8 cellular contexts compared by ENCODE assay signal in genomic region chr2:218898109-218898878, GRCh38. TPM values are rescaled to one million over a fixed set of nuclear protein-coding genes. Genes with fewer than 3 reads are reported as not detected.
DNase-seq lines count a peak whose midpoint lies in the region; ATAC-seq and TF ChIP-seq lines count a peak whose summit lies in the region.

No MANE protein-coding gene starts in this region.

- TF ChIP-seq POLR2A in prostate gland (IDR thresholded peaks at IDR 0.05), result no peak
- no peak for TF ChIP-seq POLR2A in uterus (IDR thresholded peaks at IDR 0.05)

- H3K79me2 ChIP-seq in PC-3 (ENCODE audit: low read length), result peaks cover 8% of the 10 kb centered on the region; the same call in 1 of the 2 replicates

- CTCF ChIA-PET in PC-3 (lab: Charles Lee), result interaction anchor here (0.5 to 3.3 kb wide), 15 partner anchors 8 to 939 kb away, joined by 3 to 71 read pairs (median 4); partner anchors contain the start of gene WNT10A

- H3K9me3 ChIP-seq in PC-3 (ENCODE audit: low read length) (no peaks in the 10 kb centered on the region), prostate gland (no peaks in the 10 kb centered on the region), uterus (no peaks in the 10 kb centered on the region)

- no peak overlapping the region for H3K9ac ChIP-seq in PC-3 (ENCODE audit: low read length)

- no peaks in the 10 kb centered on the region for H3K36me3 Mint-ChIP-seq in activated T-helper 2 cell treated with anti-CD3 and anti-CD28 coated beads, Interferon-gamma antibody, Interleukin-2, Interleukin-4, amounts not matched to agents 10 μg/mL and 5 μg/mL and 100 μg/mL, durations not matched to agents 14 hours and 24 hours and 36 hours (ENCODE audit: low read depth)

- intact Hi-C loops in PC-3 (cut with micrococcal nuclease) (loop anchor here (1.0 to 2.0 kb wide), 2 partner anchors 22 to 45 kb away; no protein-coding TSS in a partner anchor), prostate gland (cut with DNase I) (no loop called here), uterus (cut with DNase I; ENCODE audit: low total_unique reads) (no loop called here)
- intact Hi-C loops in activated T-helper 2 cell treated with anti-CD3 and anti-CD28 coated beads, Interferon-gamma antibody, Interleukin-2, Interleukin-4, amounts not matched to agents 10 μg/mL and 5 μg/mL and 100 μg/mL, durations not matched to agents 14 hours and 24 hours and 36 hours (cut with micrococcal nuclease), result loop anchor here (1.0 to 10.0 kb wide), 8 partner anchors 18 to 1673 kb away; partner anchors contain the start of genes BCS1L, WNT10A and ZNF142

- H3K4me1 ChIP-seq in PC-3 (ENCODE audit: insufficient read depth, low read length), result peaks cover 47% of the 10 kb centered on the region
- H3K4me1 ChIP-seq in prostate gland (replicated peaks), result no peaks in the 10 kb centered on the region
- peaks cover 0 to 22% of the 10 kb centered on the region in 2 donors for H3K4me1 ChIP-seq in uterus

- ATAC-seq in GM18517 (IDR thresholded peaks at IDR 0.05; ENCODE audit: unreplicated experiment), result peak; percentile 45
- peak; percentile 40 for ATAC-seq in HG03354 (IDR thresholded peaks at IDR 0.05; ENCODE audit: poor library complexity, severe bottlenecking, unreplicated experiment)
- peak; percentile 19 for ATAC-seq in PC-3

- H3K27me3 ChIP-seq in PC-3 (ENCODE audit: low read length), result no peaks in the 10 kb centered on the region
- peaks cover 19% of the 10 kb centered on the region for H3K27me3 ChIP-seq in prostate gland (replicated peaks; ENCODE audit: insufficient read depth)
- H3K27me3 ChIP-seq in uterus, result peaks cover 11 to 66% of the 10 kb centered on the region in 2 donors

- WGBS in prostate gland, result 5% methylated on average over 52 of the region's 52 CpGs

- in situ Hi-C loops in ACHN (cut with HindIII; ENCODE audit: low pct_ligation_motif_present, low pct_unique_long_range_greater_than_20kb, low sequenced_read_pairs), result no loop called here

- DNase-seq in ACHN, result peak; percentile 33
- DNase-seq in PC-3, result peak; percentile 64
- DNase-seq in activated T-helper 2 cell treated with anti-CD3 and anti-CD28 coated beads, Interferon-gamma antibody, Interleukin-2, Interleukin-4, amounts not matched to agents 10 μg/mL and 5 μg/mL and 100 μg/mL, durations not matched to agents 14 hours and 24 hours and 36 hours (ENCODE audit: low spot score), result peak; percentile 74
- DNase-seq in foreskin melanocyte, result peak; percentile 21
- DNase-seq in prostate gland (ENCODE audit: low spot score), result peak; percentile 48
- peak; percentile 35 to 72 for DNase-seq in uterus

- H3K27ac ChIP-seq in PC-3 (ENCODE audit: low read length) (no peak overlapping the region), prostate gland (no peak overlapping the region), uterus (no peak overlapping the region)

- peak overlapping the region; percentile 68 for H3K27ac Mint-ChIP-seq in activated T-helper 2 cell treated with anti-CD3 and anti-CD28 coated beads, Interferon-gamma antibody, Interleukin-2, Interleukin-4, amounts not matched to agents 10 μg/mL and 5 μg/mL and 100 μg/mL, durations not matched to agents 14 hours and 24 hours and 36 hours

- H3K9me3 Mint-ChIP-seq in activated T-helper 2 cell treated with anti-CD3 and anti-CD28 coated beads, Interferon-gamma antibody, Interleukin-2, Interleukin-4, amounts not matched to agents 10 μg/mL and 5 μg/mL and 100 μg/mL, durations not matched to agents 14 hours and 24 hours and 36 hours, result no peaks in the 10 kb centered on the region

- H3K4me3 Mint-ChIP-seq in activated T-helper 2 cell treated with anti-CD3 and anti-CD28 coated beads, Interferon-gamma antibody, Interleukin-2, Interleukin-4, amounts not matched to agents 10 μg/mL and 5 μg/mL and 100 μg/mL, durations not matched to agents 14 hours and 24 hours and 36 hours (ENCODE audit: low read depth), result peak overlapping the region; percentile 68

- BruUV-seq in PC-3 (replicated peaks; lab: Mats Ljungman, UMichigan), result no TSS peak

- H3K27me3 Mint-ChIP-seq in activated T-helper 2 cell treated with anti-CD3 and anti-CD28 coated beads, Interferon-gamma antibody, Interleukin-2, Interleukin-4, amounts not matched to agents 10 μg/mL and 5 μg/mL and 100 μg/mL, durations not matched to agents 14 hours and 24 hours and 36 hours (ENCODE audit: low read depth), result peaks cover 47% of the 10 kb centered on the region

- H3K4me1 Mint-ChIP-seq in activated T-helper 2 cell treated with anti-CD3 and anti-CD28 coated beads, Interferon-gamma antibody, Interleukin-2, Interleukin-4, amounts not matched to agents 10 μg/mL and 5 μg/mL and 100 μg/mL, durations not matched to agents 14 hours and 24 hours and 36 hours (ENCODE audit: low read depth), result peaks cover 33% of the 10 kb centered on the region

- H3K36me3 ChIP-seq in PC-3 (ENCODE audit: low read depth, low read length) (no peaks in the 10 kb centered on the region), prostate gland (no peaks in the 10 kb centered on the region), uterus (no peaks in the 10 kb centered on the region)

- H3K4me3 ChIP-seq in PC-3 (ENCODE audit: low read length) (no peak overlapping the region), prostate gland (no peak overlapping the region), uterus (no peak overlapping the region)

- peaks cover 5% of the 10 kb centered on the region for H3F3A ChIP-seq in PC-3 (ENCODE audit: low read length, unreplicated experiment)

- peak overlapping the region; percentile 46; the same call in 1 of the 2 replicates for H2AFZ ChIP-seq in PC-3 (ENCODE audit: low read length)

- POLR2A ChIA-PET in PC-3 (lab: Charles Lee; ENCODE audit: unreplicated experiment), result no interaction called here

- TF ChIP-seq CTCF in PC-3 (conservative IDR thresholded peaks at IDR 0.05; ENCODE audit: low read depth, low read length) (peak; percentile 93), prostate gland (IDR thresholded peaks at IDR 0.05) (peak; percentile 89 to 97 (median 92)), uterus (IDR thresholded peaks at IDR 0.05) (peak; percentile 86 to 88 (median 86))

- no peaks in the 10 kb centered on the region for H3K9me2 ChIP-seq in PC-3 (replicated peaks; ENCODE audit: low read length)

- H4K20me1 ChIP-seq in PC-3 (ENCODE audit: low read length), result no peaks in the 10 kb centered on the region

- peak overlapping the region; percentile 61 for H3K4me2 ChIP-seq in PC-3 (ENCODE audit: low read length)

RNA-seq across cellular contexts. Expression of gene WNT10A, which starts 17.6 kb away (rescaled TPM):
- total RNA-seq in PC-3 (2014; rRNA removed) (0.40 and 3.3 TPM in 2 replicates), prostate gland (1 to 10 TPM; 3.6 to 4.3 TPM), uterus (under 1 TPM in 2 of 4 donors, not detected in 2; 0.15 to 0.97 TPM)
- total RNA-seq in activated T-helper 2 cell treated with anti-CD3 and anti-CD28 coated beads, Interferon-gamma antibody, Interleukin-2, Interleukin-4, amounts not matched to agents 10 μg/mL and 5 μg/mL and 100 μg/mL, durations not matched to agents 14 hours and 24 hours and 36 hours, result 0.18 and 0.59 TPM in 2 replicates

RNA-seq across cellular contexts. Expression of gene WNT6, which starts 38.7 kb away (rescaled TPM):
- total RNA-seq in PC-3 (2014; rRNA removed), result not detected in 2 replicates
- total RNA-seq in activated T-helper 2 cell treated with anti-CD3 and anti-CD28 coated beads, Interferon-gamma antibody, Interleukin-2, Interleukin-4, amounts not matched to agents 10 μg/mL and 5 μg/mL and 100 μg/mL, durations not matched to agents 14 hours and 24 hours and 36 hours, result not detected in 2 replicates
- total RNA-seq in prostate gland, result 10 to 100 TPM in 1 of 2 donors, 1 to 10 TPM in 1; 8.0 to 56.5 TPM
- total RNA-seq in uterus, result 1 to 10 TPM in 3 of 4 donors, not detected in 1; 1.0 to 2.1 (median 1.9) TPM

Comparison
In these comparisons a context has a peak if more than half of its experiments do, and no peak if none do; other contexts are left out.
1. DNase-seq: peak in every context shown above with its lines; median percentile 74 in activated T-helper 2 cell treated with anti-CD3 and anti-CD28 coated beads, Interferon-gamma antibody, Interleukin-2, Interleukin-4, amounts not matched to agents 10 μg/mL and 5 μg/mL and 100 μg/mL, durations not matched to agents 14 hours and 24 hours and 36 hours; 64 in PC-3; 54 in uterus; 48 in prostate gland; 33 in ACHN; 21 in foreskin melanocyte.
2. intact Hi-C loops: an anchor here in PC-3 (1.0 to 2.0 kb wide) and activated T-helper 2 cell treated with anti-CD3 and anti-CD28 coated beads, Interferon-gamma antibody, Interleukin-2, Interleukin-4, amounts not matched to agents 10 μg/mL and 5 μg/mL and 100 μg/mL, durations not matched to agents 14 hours and 24 hours and 36 hours (1.0 to 10.0 kb wide); none called in prostate gland and uterus.